ENCODE assay signal across 31 cellular contexts in the genomic region with DNA sequence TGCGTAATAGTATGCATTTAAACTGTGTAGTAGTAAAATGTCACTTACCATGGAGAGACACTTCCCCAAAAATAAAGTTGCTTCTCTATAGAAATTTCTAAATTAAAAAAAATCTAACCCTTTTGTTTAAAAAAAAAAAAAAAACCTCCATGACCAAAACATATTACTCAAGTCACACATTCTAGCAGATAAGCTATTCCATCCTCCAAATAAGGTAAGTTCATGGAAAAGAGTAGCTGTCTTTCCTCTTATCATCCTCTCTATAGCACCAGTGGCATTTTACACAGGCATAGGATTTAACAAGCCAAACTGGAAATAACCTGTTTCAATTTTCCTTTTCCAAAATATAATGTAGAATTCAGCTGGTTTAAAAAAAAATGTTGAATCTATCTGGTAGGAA.
"Had no signal": no experiment of that assay in that cellular context is flagged by ENCODE, and none has a peak within 500 bp of the region (broad histone marks: within the 10 kb centered on the region; RNA-seq: fewer than 3 reads in every experiment).

No MANE protein-coding gene starts in this region.

- H3K4me3 ChIP-seq: cardiac muscle cell, colonic mucosa had no signal

- H3K36me3 ChIP-seq: cardiac muscle cell, colonic mucosa had no signal

- DNase-seq: activated B cell treated with CpG ODN at 0.5 μM for 24 hours; activated CD4-positive, alpha-beta T cell treated with anti-CD3 and anti-CD28 coated beads for 1 hour; activated CD4-positive, alpha-beta T cell treated with anti-CD3 and anti-CD28 coated beads for 48 hours; activated CD8-positive, alpha-beta T cell treated with anti-CD3 and anti-CD28 coated beads for 36 hours; activated effector memory CD4-positive, alpha-beta T cell treated with anti-CD3 and anti-CD28 coated beads, Interleukin-2, amount 50 U/mL, for 16 hours; activated naive CD4-positive, alpha-beta T cell; activated naive CD4-positive, alpha-beta T cell treated with anti-CD3 and anti-CD28 coated beads, Interleukin-2, amount 50 U/mL, for 16 hours; activated naive CD8-positive, alpha-beta T cell treated with anti-CD3 and anti-CD28 coated beads for 36 hours; activated T-cell treated with anti-CD3 and anti-CD28 coated beads, Interleukin-2, amount 50 U/mL, for 1 hour; activated T-cell treated with anti-CD3 and anti-CD28 coated beads, Interleukin-2, amount 50 U/mL, for 72 hours; amniotic stem cell; aorta; colonic mucosa; MM.1S; NCI-H1092; NCI-H1436 treated with DMSO at 0.1 percent for 48 hours; NCI-H1694 treated with DMSO at 0.1 percent for 48 hours; NCI-H2029; NCI-H345; NCI-H524 treated with DMSO at 0.1 percent for 48 hours; NCI-H748 treated with DMSO at 0.1 percent for 48 hours; NK-92 treated with Interleukin-12 subunit alpha and Interleukin-12 subunit beta, amount 100 ng/mL, for 24 hours; Right ventricle myocardium superior; SW 1271; T-helper 1 cell; T-helper 2 cell; T-helper 9 cell had no signal

- H3K27ac Mint-ChIP-seq: activated B cell treated with CpG ODN at 0.5 μM for 24 hours; activated CD8-positive, alpha-beta T cell treated with anti-CD3 and anti-CD28 coated beads for 36 hours; activated naive CD8-positive, alpha-beta T cell treated with anti-CD3 and anti-CD28 coated beads for 36 hours; activated T-cell treated with anti-CD3 and anti-CD28 coated beads, Interleukin-2, amount 50 U/mL, for 72 hours; activated T-helper 17 cell treated with anti-CD3 and anti-CD28 coated beads, Interleukin-2, amount 50 U/mL, for 72 hours had no signal

- H3K4me3 Mint-ChIP-seq: activated B cell treated with CpG ODN at 0.5 μM for 24 hours; activated CD8-positive, alpha-beta T cell treated with anti-CD3 and anti-CD28 coated beads for 36 hours; activated naive CD8-positive, alpha-beta T cell treated with anti-CD3 and anti-CD28 coated beads for 36 hours; activated T-cell treated with anti-CD3 and anti-CD28 coated beads, Interleukin-2, amount 50 U/mL, for 72 hours; activated T-helper 17 cell treated with anti-CD3 and anti-CD28 coated beads, Interleukin-2, amount 50 U/mL, for 72 hours; central memory CD8-positive, alpha-beta T cell had no signal

- ATAC-seq: activated CD8-positive, alpha-beta T cell treated with anti-CD3 and anti-CD28 coated beads for 36 hours; activated T-cell treated with anti-CD3 and anti-CD28 coated beads, Interleukin-2, amount 50 U/mL, for 72 hours; activated T-helper 17 cell treated with anti-CD3 and anti-CD28 coated beads, Interleukin-2, amount 50 U/mL, for 72 hours had no signal

- H3K27me3 Mint-ChIP-seq: activated B cell treated with CpG ODN at 0.5 μM for 24 hours; activated CD8-positive, alpha-beta T cell treated with anti-CD3 and anti-CD28 coated beads for 36 hours; activated naive CD8-positive, alpha-beta T cell treated with anti-CD3 and anti-CD28 coated beads for 36 hours; activated T-helper 17 cell treated with anti-CD3 and anti-CD28 coated beads, Interleukin-2, amount 50 U/mL, for 72 hours; central memory CD8-positive, alpha-beta T cell had no signal

- H3K27ac ChIP-seq: cardiac muscle cell, colonic mucosa, VCaP had no signal

- H3K27me3 ChIP-seq: cardiac muscle cell, colonic mucosa had no signal

- H3K9me3 ChIP-seq: colonic mucosa had no signal

- H3K4me1 Mint-ChIP-seq: activated B cell treated with CpG ODN at 0.5 μM for 24 hours; central memory CD8-positive, alpha-beta T cell had no signal

- H3K4me1 ChIP-seq: colonic mucosa had no signal

- H3K9me3 Mint-ChIP-seq: activated B cell treated with CpG ODN at 0.5 μM for 24 hours; activated CD8-positive, alpha-beta T cell treated with anti-CD3 and anti-CD28 coated beads for 36 hours; activated T-cell treated with anti-CD3 and anti-CD28 coated beads, Interleukin-2, amount 50 U/mL, for 72 hours; activated T-helper 17 cell treated with anti-CD3 and anti-CD28 coated beads, Interleukin-2, amount 50 U/mL, for 72 hours; central memory CD8-positive, alpha-beta T cell had no signal
